In genomic region chr10:114697061-114697598, GRCh38 we compare ENCODE assay signal across 15 cellular contexts. TPM values are rescaled to one million over a fixed set of nuclear protein-coding genes. Genes with fewer than 3 reads are reported as not detected.
DNase-seq lines count a peak whose midpoint lies in the region; FAIRE-seq and TF ChIP-seq lines count a peak whose summit lies in the region.
"Had no signal": no experiment of that assay in that cellular context is flagged by ENCODE, and none has a peak within 500 bp of the region (broad histone marks: within the 10 kb centered on the region; RNA-seq: fewer than 3 reads in every experiment).

No MANE protein-coding gene starts in this region.

- H3K36me3 Mint-ChIP-seq in osteocyte (ENCODE audit: unreplicated experiment): peaks cover 2% of the 10 kb centered on the region

- H3K27me3 Mint-ChIP-seq in osteocyte (ENCODE audit: unreplicated experiment): no peaks in the 10 kb centered on the region

- H3K27ac Mint-ChIP-seq in osteocyte (ENCODE audit: unreplicated experiment): peak overlapping the region; percentile 55
- H3K27ac Mint-ChIP-seq: activated CD4-positive, alpha-beta T cell treated with anti-CD3 and anti-CD28 coated beads for 36 hours had no signal

- H3K9me3 Mint-ChIP-seq in osteocyte (ENCODE audit: unreplicated experiment): no peaks in the 10 kb centered on the region

- TF ChIP-seq CTCF in osteocyte (IDR thresholded peaks at IDR 0.05): no peak

- H3K4me3 ChIP-seq in adipocyte (ENCODE audit: low read length) (no peak overlapping the region), HAP-1 (no peak overlapping the region)
- H3K4me3 ChIP-seq: thoracic aorta had no signal

- H3K36me3 ChIP-seq in adipocyte (ENCODE audit: control insufficient read depth, insufficient read depth, low read length, severe bottlenecking) (no peaks in the 10 kb centered on the region), HAP-1 (replicated peaks) (no peaks in the 10 kb centered on the region)
- H3K36me3 ChIP-seq: BE2C, neutrophil, thoracic aorta had no signal

- peaks cover 27% of the 10 kb centered on the region for H3K4me1 Mint-ChIP-seq in osteocyte (ENCODE audit: unreplicated experiment)

- in situ Hi-C loops in HAP-1 (cut with MboI; ENCODE audit: low sequenced_read_pairs): loop anchor here (5.0 kb wide), 1 partner anchor 150 kb away; no protein-coding TSS in a partner anchor

- H3K9ac ChIP-seq in adipocyte (ENCODE audit: low read length): no peak overlapping the region

- H3K27me3 ChIP-seq in adipocyte (replicated peaks; ENCODE audit: control insufficient read depth, insufficient read depth, low read length) (no peaks in the 10 kb centered on the region), HAP-1 (ENCODE audit: low read depth) (peaks cover 6% of the 10 kb centered on the region)
- H3K27me3 ChIP-seq: BE2C had no signal

- H3K4me1 ChIP-seq in adipocyte (ENCODE audit: control insufficient read depth, insufficient read depth, low read length): peaks cover 20% of the 10 kb centered on the region
- H3K4me1 ChIP-seq in HAP-1: no peaks in the 10 kb centered on the region; the same call in 1 of the 2 replicates

- FAIRE-seq in frontal cortex (lab: Jason Lieb, UNC): no peak

- DNase-seq in EH (ENCODE audit: low read depth) (peak; percentile 87), adipocyte (ENCODE audit: low read depth) (peak; percentile 43), globus pallidus (ENCODE audit: low spot score) (peak; percentile 45), osteocyte (ENCODE audit: extremely low spot score, unreplicated experiment) (no peak), HAP-1 (ENCODE audit: low spot score in 2 of 2) (no peak), T-helper 2 cell (no peak), frontal cortex (ENCODE audit: low spot score in 2 of 2) (no peak)
- DNase-seq in activated CD4-positive, CD25-positive, alpha-beta regulatory T cell (lab: John Stamatoyannopoulos, UW): no peak
- DNase-seq: activated CD4-positive, alpha-beta T cell treated with anti-CD3 and anti-CD28 coated beads for 36 hours; activated effector memory CD4-positive, alpha-beta T cell treated with anti-CD3 and anti-CD28 coated beads, Interleukin-2, amount 50 U/mL, for 16 hours; NCI-H1694 treated with DMSO at 0.1 percent for 48 hours; RPMI8226 had no signal

- no peak overlapping the region for H3K4me3 Mint-ChIP-seq in osteocyte (ENCODE audit: unreplicated experiment)
- H3K4me3 Mint-ChIP-seq: activated CD4-positive, alpha-beta T cell treated with anti-CD3 and anti-CD28 coated beads for 36 hours had no signal

- no peaks in the 10 kb centered on the region for H3K9me3 ChIP-seq in adipocyte (ENCODE audit: control insufficient read depth, low read length)
- H3K9me3 ChIP-seq in HAP-1: no peaks in the 10 kb centered on the region
- H3K9me3 ChIP-seq: BE2C, neutrophil, thoracic aorta had no signal

RNA-seq across cellular contexts. Expression of gene ABLIM1, which starts 39.1 kb away (rescaled TPM):
- total RNA-seq in osteocyte (39.0 and 43.3 TPM in 2 replicates), frontal cortex (51.4 TPM)

Comparison
In these comparisons a context has a peak if more than half of its experiments do, and no peak if none do; other contexts are left out.
1. DNase-seq: peak in EH (single experiment), adipocyte (single experiment) and globus pallidus (single experiment); none in osteocyte (single experiment), HAP-1 (0 of 2), activated CD4-positive, CD25-positive, alpha-beta regulatory T cell (0 of 4), T-helper 2 cell (0 of 5) and frontal cortex (0 of 2).